Comparison of ENCODE assay signal across 16 cellular contexts in the genomic region with DNA sequence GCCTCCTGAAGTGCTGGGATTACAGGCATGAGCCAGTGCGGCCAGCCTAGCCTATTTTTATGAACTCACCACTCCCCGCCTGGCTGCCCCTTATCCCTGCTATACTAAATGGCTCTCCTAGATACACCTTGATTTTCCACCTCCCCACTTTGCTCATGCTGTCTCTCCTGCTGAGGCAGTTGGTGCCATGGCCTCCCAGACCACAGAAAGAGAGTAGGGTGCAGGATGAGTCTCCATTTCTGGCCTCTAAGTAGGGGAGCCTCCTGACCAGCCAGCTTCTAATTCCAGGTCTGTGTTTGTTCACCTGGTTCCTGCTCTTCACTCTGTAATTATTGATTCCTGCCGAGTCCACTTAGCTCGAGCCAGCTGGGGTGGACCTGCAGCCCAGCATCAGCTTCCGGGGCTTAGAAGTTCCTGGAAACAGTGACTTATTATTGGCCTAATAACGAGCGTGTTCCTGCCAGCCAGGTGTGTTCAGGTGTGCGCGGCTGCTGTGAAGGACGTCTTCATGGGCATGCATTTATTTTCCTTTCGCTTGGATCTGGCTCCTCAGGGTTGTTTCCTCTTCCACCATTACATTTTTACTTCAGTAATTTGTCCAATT. TPM values are rescaled to one million over a fixed set of nuclear protein-coding genes. Genes with fewer than 3 reads are reported as not detected.
DNase-seq lines count a peak whose midpoint lies in the region; ATAC-seq, FAIRE-seq and TF ChIP-seq lines count a peak whose summit lies in the region.
"Had no signal": no experiment of that assay in that cellular context is flagged by ENCODE, and none has a peak within 500 bp of the region (broad histone marks: within the 10 kb centered on the region; RNA-seq: fewer than 3 reads in every experiment).

No MANE protein-coding gene starts in this region.

- H3K27me3 Mint-ChIP-seq in osteocyte (ENCODE audit: unreplicated experiment), result no peaks in the 10 kb centered on the region
- H3K27me3 Mint-ChIP-seq in activated T-cell treated with anti-CD3 and anti-CD28 coated beads, Interleukin-2, amount 50 U/mL, for 72 hours (ENCODE audit: low read depth), result no peaks in the 10 kb centered on the region

- TF ChIP-seq RAD21 in H1 (IDR thresholded peaks at IDR 0.05 in 1 of 2, conservative IDR thresholded peaks at IDR 0.05 in 1 of 2; ENCODE audit: low read depth in 2 of 2, low read length in 2 of 2), result no peak

- no peak overlapping the region for H3K4ac ChIP-seq in H1 (replicated peaks; ENCODE audit: insufficient read length, low read depth, low read length)

- H3K14ac ChIP-seq in H1 (ENCODE audit: insufficient read length), result no peak overlapping the region

- no peak for TF ChIP-seq EP300 in H1 (IDR thresholded peaks at IDR 0.05; ENCODE audit: borderline replicate concordance in 1 of 2, low read depth in 2 of 2, low read length in 2 of 2)

- no peak for TF ChIP-seq CTCF in H1 (IDR thresholded peaks at IDR 0.05; ENCODE audit: control extremely low read depth in 1 of 3, insufficient read depth in 1 of 3, low read depth in 1 of 3, low read length in 3 of 3)
- no peak for TF ChIP-seq CTCF in osteocyte (IDR thresholded peaks at IDR 0.05)

- no peak overlapping the region for H2AFZ ChIP-seq in H1 (ENCODE audit: low read length)

- TF ChIP-seq POLR2A in H1 (IDR thresholded peaks at IDR 0.05; ENCODE audit: control extremely low read depth in 1 of 2, low read depth in 2 of 2, low read length in 2 of 2), result no peak

- H2BK20ac ChIP-seq in H1 (ENCODE audit: low read length), result no peak overlapping the region

- POLR2A ChIA-PET in H1 (lab: Charles Lee; ENCODE audit: partially characterized antibody), result interaction anchor here (1.5 to 2.0 kb wide), 2 partner anchors 9 to 18 kb away, joined by 3 to 6 read pairs; no protein-coding TSS in a partner anchor

- H3K23me2 ChIP-seq in H1 (ENCODE audit: low read depth, low read length), result no peaks in the 10 kb centered on the region

- H3K4me2 ChIP-seq in H1 (ENCODE audit: insufficient read depth in 1 of 2, low read depth in 2 of 2, low read length in 2 of 2), result no peak overlapping the region

- H3K9me3 Mint-ChIP-seq in osteocyte (ENCODE audit: unreplicated experiment), result no peaks in the 10 kb centered on the region
- no peaks in the 10 kb centered on the region for H3K9me3 Mint-ChIP-seq in activated T-cell treated with anti-CD3 and anti-CD28 coated beads, Interleukin-2, amount 50 U/mL, for 72 hours
- H3K9me3 Mint-ChIP-seq: T-helper 2 cell treated with Interferon-gamma antibody and Interleukin-4, amounts not matched to agents 5 μg/mL and 100 μg/mL, for 36 hours had no signal

- no peak overlapping the region for H3K18ac ChIP-seq in H1 (ENCODE audit: extremely low read depth, low read length)

- no peak overlapping the region for H3K4me3 ChIP-seq in H1 (ENCODE audit: extremely low read depth in 1 of 4, insufficient read depth in 2 of 4, low read depth in 3 of 4, low read length in 4 of 4)
- H3K4me3 ChIP-seq: adrenal gland, transverse colon had no signal

- CTCF ChIA-PET in H1 (lab: Charles Lee; ENCODE audit: partially characterized antibody), result interaction anchor here (0.6 kb wide), 1 partner anchor 256 kb away, joined by 3 read pairs; no protein-coding TSS in a partner anchor

- H3K4me1 ChIP-seq in H1 (replicated peaks in 1 of 4; ENCODE audit: control insufficient read depth in 3 of 4, insufficient read depth in 4 of 4, low read length in 3 of 4), result peaks cover 0 to 7% (median 2%) of the 10 kb centered on the region in 4 experiments; a peak in 2 of 7 replicates

- peaks cover 4% of the 10 kb centered on the region for H3K36me3 Mint-ChIP-seq in osteocyte (ENCODE audit: unreplicated experiment)
- H3K36me3 Mint-ChIP-seq in activated T-cell treated with anti-CD3 and anti-CD28 coated beads, Interleukin-2, amount 50 U/mL, for 72 hours (ENCODE audit: insufficient read depth in 2 of 2), result no peaks in the 10 kb centered on the region

- H3K27ac Mint-ChIP-seq in osteocyte (ENCODE audit: unreplicated experiment), result peak overlapping the region; percentile 3
- no peak overlapping the region for H3K27ac Mint-ChIP-seq in activated T-cell treated with anti-CD3 and anti-CD28 coated beads, Interleukin-2, amount 50 U/mL, for 72 hours
- H3K27ac Mint-ChIP-seq: T-helper 2 cell treated with Interferon-gamma antibody and Interleukin-4, amounts not matched to agents 5 μg/mL and 100 μg/mL, for 36 hours had no signal

- no peak overlapping the region for H3K23ac ChIP-seq in H1 (ENCODE audit: insufficient read length)

- no peak overlapping the region for H2BK120ac ChIP-seq in H1 (replicated peaks; ENCODE audit: low read depth, low read length)

- H3K9me3 ChIP-seq in H1 (ENCODE audit: insufficient read depth in 2 of 2, low read depth in 1 of 2, low read length in 1 of 2), result no peaks in the 10 kb centered on the region
- H3K9me3 ChIP-seq: adrenal gland, transverse colon had no signal

- no peak overlapping the region for H3K4me3 Mint-ChIP-seq in osteocyte (ENCODE audit: unreplicated experiment)
- H3K4me3 Mint-ChIP-seq in activated T-cell treated with anti-CD3 and anti-CD28 coated beads, Interleukin-2, amount 50 U/mL, for 72 hours, result no peak overlapping the region
- H3K4me3 Mint-ChIP-seq: T-helper 2 cell treated with Interferon-gamma antibody and Interleukin-4, amounts not matched to agents 5 μg/mL and 100 μg/mL, for 36 hours had no signal

- peaks cover 0 to 30% of the 10 kb centered on the region in 2 experiments; a peak in 1 of 4 replicates for H3K79me2 ChIP-seq in H1 (ENCODE audit: control insufficient read depth in 1 of 2, insufficient read depth in 2 of 2, low read length in 2 of 2)

- no peaks in the 10 kb centered on the region for H3K27me3 ChIP-seq in H1 (replicated peaks in 1 of 4; ENCODE audit: control insufficient read depth in 3 of 4, extremely low read depth in 1 of 4, insufficient read depth in 3 of 4, low read length in 3 of 4)
- H3K27me3 ChIP-seq: adrenal gland, transverse colon had no signal

- no peak overlapping the region for H3K56ac ChIP-seq in H1 (replicated peaks; ENCODE audit: insufficient read length, low read depth, low read length)

- 94% methylated on average over 11 of the region's 11 CpGs; no CpG with 5 or more reads in 1 of the 2 experiments for WGBS in H1 (ENCODE audit: extremely low coverage in 1 of 2, insufficient coverage in 1 of 2, insufficient read length in 1 of 2, insufficient replicate concordance in 2 of 2, low coverage in 1 of 2, low lambda C conversion rate in 2 of 2, missing lambda C conversion rate in 1 of 2), 2 experiments

- H2BK15ac ChIP-seq in H1 (ENCODE audit: low read length), result no peak overlapping the region

- DNase-seq in DMS79 treated with DMSO at 0.1 percent for 48 hours (lab: John Stamatoyannopoulos, UW), result peak; percentile 83
- peak; percentile 92 for DNase-seq in NCI-H2029 (lab: John Stamatoyannopoulos, UW)
- DNase-seq in H1 (ENCODE audit: low read depth in 1 of 2, low spot score in 2 of 2), result peak in 1 of 2 experiments; percentile 38
- DNase-seq in osteocyte (ENCODE audit: extremely low spot score, unreplicated experiment), result peak; percentile 53
- DNase-seq in caudate nucleus (lab: John Stamatoyannopoulos, UW), result no peak
- no peak for DNase-seq in Ammon's horn (ENCODE audit: low spot score)
- no peak for DNase-seq in NCI-H1436 treated with DMSO at 0.1 percent for 48 hours (lab: John Stamatoyannopoulos, UW)
- DNase-seq in activated T-cell treated with anti-CD3 and anti-CD28 coated beads, Interleukin-2, amount 50 U/mL, for 72 hours, result no peak
- DNase-seq: activated CD4-positive, alpha-beta T cell treated with anti-CD3 and anti-CD28 coated beads for 48 hours; activated T-cell treated with anti-CD3 and anti-CD28 coated beads, Interleukin-2, amount 50 U/mL, for 48 hours; cerebellar nuclear complex; transverse colon had no signal

- H3K27ac ChIP-seq in H1 (ENCODE audit: low read depth, low read length) (no peak overlapping the region), caudate nucleus (ENCODE audit: low read depth, low read length) (no peak overlapping the region)
- H3K27ac ChIP-seq: adrenal gland, transverse colon had no signal

- H4K20me1 ChIP-seq in H1 (replicated peaks in 1 of 2; ENCODE audit: control insufficient read depth in 1 of 2, insufficient read depth in 2 of 2, low read length in 2 of 2), result peaks cover 0 to 2% of the 10 kb centered on the region in 2 experiments

- H2BK5ac ChIP-seq in H1 (ENCODE audit: low read depth, low read length), result no peak overlapping the region

- peaks cover 11% of the 10 kb centered on the region; the same call in 1 of the 2 replicates for H3K79me1 ChIP-seq in H1 (ENCODE audit: low read depth, low read length)

- FAIRE-seq in H1 (lab: Jason Lieb, UNC), result no peak
- FAIRE-seq: frontal cortex, G401.6 had no signal

- H2BK12ac ChIP-seq in H1 (ENCODE audit: low read depth, low read length), result no peak overlapping the region

- ATAC-seq in activated T-cell treated with anti-CD3 and anti-CD28 coated beads, Interleukin-2, amount 50 U/mL, for 72 hours (replicated peaks in 1 of 2), result no peak

- peaks cover 8% of the 10 kb centered on the region for H3K4me1 Mint-ChIP-seq in osteocyte (ENCODE audit: unreplicated experiment)
- no peaks in the 10 kb centered on the region for H3K4me1 Mint-ChIP-seq in activated T-cell treated with anti-CD3 and anti-CD28 coated beads, Interleukin-2, amount 50 U/mL, for 72 hours (ENCODE audit: low read depth)

- no peaks in the 10 kb centered on the region for H3K36me3 ChIP-seq in H1 (ENCODE audit: control insufficient read depth in 2 of 4, insufficient read depth in 4 of 4, low read length in 3 of 4)
- H3K36me3 ChIP-seq: adrenal gland, transverse colon had no signal

- no peak overlapping the region for H3K9ac ChIP-seq in H1 (replicated peaks in 1 of 4; ENCODE audit: extremely low read depth in 1 of 4, low read depth in 3 of 4, low read length in 3 of 4)

- no peak overlapping the region for H4K91ac ChIP-seq in H1 (replicated peaks; ENCODE audit: insufficient read length, low read length)

- no peak overlapping the region for H4K5ac ChIP-seq in H1 (ENCODE audit: insufficient read length, low read depth, low read length)

- H4K8ac ChIP-seq in H1 (ENCODE audit: extremely low read depth, insufficient read depth, low read length), result no peak overlapping the region

- H2AK5ac ChIP-seq in H1 (ENCODE audit: low read depth, low read length), result 0 out of 2 replicates have a peak overlapping the region, but pooled peaks have one; percentile 53

TF ChIP-seq in H1, 55 proteins besides CTCF, POLR2A, EP300 and RAD21 (continues in another document):
- no peak for TF ChIP-seq JUN (IDR thresholded peaks at IDR 0.05; ENCODE audit: low read depth, low read length)

RNA-seq across cellular contexts. Expression of a gene that starts 34.0 kb away (rescaled TPM):
- total RNA-seq in H1 (2021; fragmentation: NEBNext Ultra II Directional; extraction: Animal tissue kit (Norgen Biotek cat#: 25700)), result 28.5 and 31.4 TPM in 2 replicates
- 9.6 and 11.2 TPM in 2 replicates for polyA plus RNA-seq in H1 (2011; rRNA removed)
- 7.3 TPM for polyA plus RNA-seq in H1 (2011; cell fraction: cytosol; rRNA removed)
- 27.9 TPM for polyA plus RNA-seq in H1 (2011; cell fraction: nucleus; rRNA removed)
- 12.4 to 15.7 TPM (median 14.4 TPM) in 4 replicates for polyA plus RNA-seq in H1 (2012, experiment 1 of 2)
- polyA plus RNA-seq in H1 (2012, experiment 2 of 2), result 5.8 TPM
- polyA plus RNA-seq in H1 (2013, experiment 1 of 2), result 17.0 TPM
- polyA plus RNA-seq in H1 (2013, experiment 2 of 2), result 16.1 TPM
- 15.2 and 17.9 TPM in 2 replicates for polyA minus RNA-seq in H1 (2011; rRNA and poly(A)+ RNA removed)
- polyA minus RNA-seq in H1 (2011; cell fraction: cytosol; rRNA and poly(A)+ RNA removed), result 10.3 TPM
- 21.1 TPM for polyA minus RNA-seq in H1 (2011; cell fraction: nucleus; rRNA and poly(A)+ RNA removed)
- total RNA-seq in osteocyte, result 35.1 and 36.8 TPM in 2 replicates
- total RNA-seq in activated T-cell treated with anti-CD3 and anti-CD28 coated beads, Interleukin-2, amount 50 U/mL, for 72 hours, result under 1 TPM; 0.23 to 0.62 TPM

Comparison
In these comparisons a context has a peak if more than half of its experiments do, and no peak if none do; other contexts are left out.
1. DNase-seq: peak in DMS79 treated with DMSO at 0.1 percent for 48 hours (single experiment), NCI-H2029 (single experiment) and osteocyte (single experiment); none in caudate nucleus (0 of 61), Ammon's horn (single experiment), NCI-H1436 treated with DMSO at 0.1 percent for 48 hours (single experiment) and activated T-cell treated with anti-CD3 and anti-CD28 coated beads, Interleukin-2, amount 50 U/mL, for 72 hours (0 of 2).
2. RNA of a gene that starts 34.0 kb away (total RNA-seq): 35.1 to 36.8 TPM in osteocyte and 28.5 to 31.4 TPM in H1; 0.23 to 0.62 TPM in activated T-cell treated with anti-CD3 and anti-CD28 coated beads, Interleukin-2, amount 50 U/mL, for 72 hours; every median in the first group is over 10 times any median in the second.